In genomic region chr2:30691948-30692828, GRCh38 we compare ENCODE assay signal across 13 cellular contexts.
DNase-seq lines count a peak whose midpoint lies in the region; ATAC-seq, FAIRE-seq and TF ChIP-seq lines count a peak whose summit lies in the region.
"Had no signal": no experiment of that assay in that cellular context is flagged by ENCODE, and none has a peak within 500 bp of the region (broad histone marks: within the 10 kb centered on the region; RNA-seq: fewer than 3 reads in every experiment).

No MANE protein-coding gene starts in this region.

- H3K9me3 ChIP-seq in upper lobe of left lung: no peaks in the 10 kb centered on the region
- H3K9me3 ChIP-seq in kidney (ENCODE audit: control insufficient read depth in 1 of 2, low read length in 2 of 2): no peaks in the 10 kb centered on the region

- H3K36me3 Mint-ChIP-seq in WTC11: no peaks in the 10 kb centered on the region

- H3K4me1 ChIP-seq in upper lobe of left lung: peaks cover 0 to 16% (median 8%) of the 10 kb centered on the region in 4 donors
- peaks cover 0 to 9% of the 10 kb centered on the region in 2 donors for H3K4me1 ChIP-seq in kidney (ENCODE audit: control insufficient read depth in 1 of 2, insufficient read depth in 1 of 2, low read depth in 1 of 2, low read length in 2 of 2)

- TF ChIP-seq POLR2A in upper lobe of left lung (IDR thresholded peaks at IDR 0.05): no peak

- peak; percentile 46 for DNase-seq in activated CD8-positive, alpha-beta memory T cell treated with anti-CD3 and anti-CD28 coated beads, Interleukin-2, amount 50 U/mL, for 48 hours
- no peak for DNase-seq in activated CD8-positive, alpha-beta memory T cell treated with anti-CD3 and anti-CD28 coated beads for 24 hours
- DNase-seq in WTC11 (ENCODE audit: low spot score) (no peak), iris pigment epithelial cell (ENCODE audit: low read depth) (peak; percentile 35), upper lobe of left lung (peak in 1 of 2 donors; percentile 29), activated gamma-delta T cell treated with Interleukin-2 at 50 U/mL for 16 hours (no peak), kidney (no peak), NCI-H1417 (lab: John Stamatoyannopoulos, UW) (no peak)
- DNase-seq: activated CD4-positive, alpha-beta T cell treated with anti-CD3 and anti-CD28 coated beads, Interleukin-2, amount 50 U/mL, for 1 hour; cerebellar nuclear complex; islet precursor cell had no signal

- no peak for TF ChIP-seq EP300 in upper lobe of left lung (IDR thresholded peaks at IDR 0.05)

- H3K36me3 ChIP-seq in upper lobe of left lung: no peaks in the 10 kb centered on the region
- no peaks in the 10 kb centered on the region for H3K36me3 ChIP-seq in kidney (ENCODE audit: control insufficient read depth in 1 of 2, insufficient read depth in 2 of 2, low read length in 2 of 2)

- H3K27ac ChIP-seq in upper lobe of left lung (peak overlapping the region; percentile 62 to 74 (median 70)), kidney (ENCODE audit: low read depth in 2 of 2, low read length in 2 of 2) (no peak overlapping the region)
- H3K27ac ChIP-seq: skin epidermis had no signal

- no peak overlapping the region for H3K4me3 ChIP-seq in upper lobe of left lung
- H3K4me3 ChIP-seq in kidney (ENCODE audit: low read length in 2 of 2): no peak overlapping the region
- H3K4me3 ChIP-seq: skin epidermis had no signal

- peaks cover 13% of the 10 kb centered on the region for H3K9me3 Mint-ChIP-seq in WTC11

- no peak for FAIRE-seq in kidney (lab: Jason Lieb, UNC)

- TF ChIP-seq CTCF in WTC11 (IDR thresholded peaks at IDR 0.05) (no peak), upper lobe of left lung (IDR thresholded peaks at IDR 0.05) (no peak), kidney (IDR thresholded peaks at IDR 0.05; ENCODE audit: borderline replicate concordance, extremely low read depth, insufficient read depth) (no peak)

- WGBS in upper lobe of left lung, 2 donors: 86 to 91% methylated on average over 10 to 16 of the region's 16 CpGs

- POLR2A ChIA-PET in WTC11 (lab: Charles Lee): no interaction called here

- H3K4me1 Mint-ChIP-seq in WTC11: peaks cover 10% of the 10 kb centered on the region
- H3K4me1 Mint-ChIP-seq: B cell had no signal

- no peak overlapping the region for H3K4me3 Mint-ChIP-seq in WTC11
- H3K4me3 Mint-ChIP-seq: B cell had no signal

- H3K27me3 ChIP-seq in upper lobe of left lung: no peaks in the 10 kb centered on the region

- no peak overlapping the region for H3K9ac ChIP-seq in kidney (ENCODE audit: low read length in 2 of 2)

- no peaks in the 10 kb centered on the region for H3K27me3 Mint-ChIP-seq in WTC11 (ENCODE audit: low read depth)

- CTCF ChIA-PET in WTC11 (lab: Charles Lee): interaction anchor here (1.2 to 7.9 kb wide), 4 partner anchors 19 to 528 kb away, joined by 4 to 55 read pairs (median 9); no protein-coding TSS in a partner anchor

- ATAC-seq in WTC11 (peak; percentile 54; the same call in 1 of the 2 replicates), upper lobe of left lung (ENCODE audit: low FRiP score in 2 of 2) (peak in 1 of 2 donors; percentile 32)

- intact Hi-C loops in kidney (cut with DNase I): no loop called here

- H3K27ac Mint-ChIP-seq in WTC11: no peak overlapping the region
- H3K27ac Mint-ChIP-seq: B cell had no signal

TF ChIP-seq in WTC11, 78 proteins besides CTCF, POLR2A, EP300 and RAD21 (continues in another document):
- no peak for TF ChIP-seq ZBTB43 (CRISPR knock-in tag; IDR thresholded peaks at IDR 0.05)
- no peak for TF ChIP-seq ZNF423 (CRISPR knock-in tag; IDR thresholded peaks at IDR 0.05)
- no peak for TF ChIP-seq E2F1 (CRISPR knock-in tag; IDR thresholded peaks at IDR 0.05)
- no peak for TF ChIP-seq ATF2 (CRISPR knock-in tag; IDR thresholded peaks at IDR 0.05; ENCODE audit: borderline replicate concordance, low read depth)
- TF ChIP-seq MYBL2 (CRISPR knock-in tag; IDR thresholded peaks at IDR 0.05): no peak
- no peak for TF ChIP-seq ZNF532 (CRISPR knock-in tag; IDR thresholded peaks at IDR 0.05; ENCODE audit: borderline replicate concordance)
- no peak for TF ChIP-seq ZNF425 (CRISPR knock-in tag; conservative IDR thresholded peaks at IDR 0.05)
- no peak for TF ChIP-seq SP1 (CRISPR knock-in tag; conservative IDR thresholded peaks at IDR 0.05)

Comparison
In these comparisons a context has a peak if more than half of its experiments do, and no peak if none do; other contexts are left out.
1. DNase-seq: peak in activated CD8-positive, alpha-beta memory T cell treated with anti-CD3 and anti-CD28 coated beads, Interleukin-2, amount 50 U/mL, for 48 hours (single experiment) and iris pigment epithelial cell (single experiment); none in activated CD8-positive, alpha-beta memory T cell treated with anti-CD3 and anti-CD28 coated beads for 24 hours (single experiment), WTC11 (single experiment), activated gamma-delta T cell treated with Interleukin-2 at 50 U/mL for 16 hours (single experiment), kidney (single experiment) and NCI-H1417 (0 of 3).
2. H3K27ac ChIP-seq: peak in upper lobe of left lung (4 of 4); none in kidney (0 of 2).